Comparison of ENCODE assay signal across 33 cellular contexts in the genomic region with DNA sequence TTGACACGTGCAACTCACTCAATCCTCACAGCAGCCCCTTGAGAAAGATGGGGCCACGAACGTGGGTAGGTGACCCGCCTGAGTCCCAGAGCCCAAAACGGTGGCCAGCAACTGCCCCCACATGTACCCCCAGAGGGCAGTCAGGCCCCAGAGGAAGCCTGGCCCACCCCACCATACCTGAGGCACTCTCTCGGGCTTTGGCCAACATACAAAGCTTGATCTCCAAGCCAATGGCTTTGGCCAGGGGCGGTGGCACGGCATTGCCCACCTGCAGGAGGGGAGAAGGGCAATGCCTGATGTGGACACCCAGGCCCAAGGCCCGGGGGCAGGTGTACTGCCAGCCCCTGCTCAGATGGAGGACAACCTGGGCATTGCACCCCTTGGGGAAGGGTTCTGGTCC. TPM values are rescaled to one million over a fixed set of nuclear protein-coding genes. Genes with fewer than 3 reads are reported as not detected.
"Had no signal": no experiment of that assay in that cellular context is flagged by ENCODE, and none has a peak within 500 bp of the region (broad histone marks: within the 10 kb centered on the region; RNA-seq: fewer than 3 reads in every experiment).

No MANE protein-coding gene starts in this region.

- H3K4me1 ChIP-seq: adrenal gland, body of pancreas, colonic mucosa, esophagus muscularis mucosa, foreskin keratinocyte, gastrocnemius medialis had no signal

- H3K4me1 Mint-ChIP-seq: activated B cell treated with CpG ODN at 0.5 μM for 24 hours; activated CD4-positive, alpha-beta T cell treated with anti-CD3 and anti-CD28 coated beads, Interleukin-2, amount 10 ng/mL, durations not matched to agents 24 days and 14 days; activated CD8-positive, alpha-beta memory T cell treated with anti-CD3 and anti-CD28 coated beads, Interleukin-2, amount 10 ng/mL, durations not matched to agents 7 days and 5 days; activated naive CD8-positive, alpha-beta T cell treated with anti-CD3 and anti-CD28 coated beads for 36 hours; activated naive CD8-positive, alpha-beta T cell treated with anti-CD3 and anti-CD28 coated beads, Interleukin-2, amount 50 U/mL, for 24 hours had no signal

- H3K27ac ChIP-seq: adrenal gland, body of pancreas, colonic mucosa, esophagus muscularis mucosa, foreskin keratinocyte, gastrocnemius medialis, heart left ventricle, WERI-Rb-1 had no signal

- H3K4me3 ChIP-seq: adrenal gland, body of pancreas, colonic mucosa, esophagus muscularis mucosa, gastrocnemius medialis, heart left ventricle had no signal

- H3K27ac Mint-ChIP-seq: activated B cell treated with CpG ODN at 0.5 μM for 24 hours; activated CD4-positive, alpha-beta memory T cell treated with anti-CD3 and anti-CD28 coated beads for 36 hours; activated CD4-positive, alpha-beta T cell treated with anti-CD3 and anti-CD28 coated beads, Interleukin-2, amount 10 ng/mL, durations not matched to agents 24 days and 14 days; activated CD8-positive, alpha-beta memory T cell treated with anti-CD3 and anti-CD28 coated beads, Interleukin-2, amount 10 ng/mL, durations not matched to agents 7 days and 5 days; activated CD8-positive, alpha-beta T cell treated with anti-CD3 and anti-CD28 coated beads, Interleukin-2, amount 10 ng/mL, durations not matched to agents 7 days and 5 days; activated naive CD4-positive, alpha-beta T cell treated with anti-CD3 and anti-CD28 coated beads for 36 hours; activated naive CD4-positive, alpha-beta T cell treated with anti-CD3 and anti-CD28 coated beads, Interleukin-2, amount 50 U/mL, for 24 hours; activated naive CD8-positive, alpha-beta T cell treated with anti-CD3 and anti-CD28 coated beads for 36 hours; activated naive CD8-positive, alpha-beta T cell treated with anti-CD3 and anti-CD28 coated beads, Interleukin-2, amount 50 U/mL, for 24 hours; activated T-helper 1 cell treated with anti-CD3 and anti-CD28 coated beads, Interleukin-12 subunit alpha, Interleukin-12 subunit beta, Interleukin-2, Interleukin-4 antibody, amounts not matched to agents 30 ng/mL and 10 ng/mL and 1 ng/mL, durations not matched to agents 14 hours and 24 hours and 36 hours; activated T-helper 2 cell treated with anti-CD3 and anti-CD28 coated beads, Interferon-gamma antibody, Interleukin-2, Interleukin-4, amounts not matched to agents 10 μg/mL and 5 μg/mL and 100 μg/mL, durations not matched to agents 14 hours and 24 hours and 36 hours; T-helper 1 cell treated with Interleukin-12 subunit alpha and Interleukin-12 subunit beta and Interleukin-4 antibody, amounts not matched to agents 30 μg/mL and 1 μg/mL, for 36 hours had no signal

- H3K27me3 Mint-ChIP-seq: activated B cell treated with CpG ODN at 0.5 μM for 24 hours; activated CD4-positive, alpha-beta memory T cell treated with anti-CD3 and anti-CD28 coated beads for 36 hours; activated CD4-positive, alpha-beta T cell treated with anti-CD3 and anti-CD28 coated beads, Interleukin-2, amount 10 ng/mL, durations not matched to agents 24 days and 14 days; activated CD8-positive, alpha-beta memory T cell treated with anti-CD3 and anti-CD28 coated beads, Interleukin-2, amount 10 ng/mL, durations not matched to agents 7 days and 5 days; activated naive CD4-positive, alpha-beta T cell treated with anti-CD3 and anti-CD28 coated beads, Interleukin-2, amount 50 U/mL, for 24 hours; activated naive CD8-positive, alpha-beta T cell treated with anti-CD3 and anti-CD28 coated beads for 36 hours; activated naive CD8-positive, alpha-beta T cell treated with anti-CD3 and anti-CD28 coated beads, Interleukin-2, amount 50 U/mL, for 24 hours; effector memory CD8-positive, alpha-beta T cell had no signal

- H3K9me3 Mint-ChIP-seq: activated B cell treated with CpG ODN at 0.5 μM for 24 hours; activated CD4-positive, alpha-beta memory T cell treated with anti-CD3 and anti-CD28 coated beads for 36 hours; activated CD4-positive, alpha-beta T cell treated with anti-CD3 and anti-CD28 coated beads, Interleukin-2, amount 10 ng/mL, durations not matched to agents 24 days and 14 days; activated naive CD4-positive, alpha-beta T cell treated with anti-CD3 and anti-CD28 coated beads for 36 hours; activated naive CD4-positive, alpha-beta T cell treated with anti-CD3 and anti-CD28 coated beads, Interleukin-2, amount 50 U/mL, for 24 hours; activated naive CD8-positive, alpha-beta T cell treated with anti-CD3 and anti-CD28 coated beads for 36 hours; activated naive CD8-positive, alpha-beta T cell treated with anti-CD3 and anti-CD28 coated beads, Interleukin-2, amount 50 U/mL, for 24 hours; activated T-helper 1 cell treated with anti-CD3 and anti-CD28 coated beads, Interleukin-12 subunit alpha, Interleukin-12 subunit beta, Interleukin-2, Interleukin-4 antibody, amounts not matched to agents 30 ng/mL and 10 ng/mL and 1 ng/mL, durations not matched to agents 14 hours and 24 hours and 36 hours; activated T-helper 2 cell treated with anti-CD3 and anti-CD28 coated beads, Interferon-gamma antibody, Interleukin-2, Interleukin-4, amounts not matched to agents 10 μg/mL and 5 μg/mL and 100 μg/mL, durations not matched to agents 14 hours and 24 hours and 36 hours; effector memory CD8-positive, alpha-beta T cell; T-helper 1 cell treated with Interleukin-12 subunit alpha and Interleukin-12 subunit beta and Interleukin-4 antibody, amounts not matched to agents 30 μg/mL and 1 μg/mL, for 36 hours had no signal

- H3K9me3 ChIP-seq: adrenal gland, body of pancreas, colonic mucosa, esophagus muscularis mucosa, gastrocnemius medialis, heart left ventricle had no signal

- H3K27me3 ChIP-seq: adrenal gland, body of pancreas, colonic mucosa, esophagus muscularis mucosa, foreskin keratinocyte, gastrocnemius medialis, heart left ventricle had no signal

- DNase-seq: activated B cell treated with CpG ODN at 0.5 μM for 24 hours; activated CD4-positive, alpha-beta memory T cell treated with anti-CD3 and anti-CD28 coated beads for 36 hours; activated CD4-positive, alpha-beta T cell treated with anti-CD3 and anti-CD28 coated beads, Interleukin-2, amount 10 ng/mL, durations not matched to agents 24 days and 14 days; activated CD8-positive, alpha-beta memory T cell treated with anti-CD3 and anti-CD28 coated beads, Interleukin-2, amount 10 ng/mL, durations not matched to agents 7 days and 5 days; activated CD8-positive, alpha-beta memory T cell treated with anti-CD3 and anti-CD28 coated beads, Interleukin-2, amount 50 U/mL, for 4 hours; activated CD8-positive, alpha-beta T cell treated with anti-CD3 and anti-CD28 coated beads, Interleukin-2, amount 10 ng/mL, durations not matched to agents 7 days and 5 days; activated effector memory CD4-positive, alpha-beta T cell treated with anti-CD3 and anti-CD28 coated beads, Interleukin-2, amount 50 U/mL, for 16 hours; activated naive CD4-positive, alpha-beta T cell treated with anti-CD3 and anti-CD28 coated beads for 36 hours; activated naive CD8-positive, alpha-beta T cell treated with anti-CD3 and anti-CD28 coated beads for 36 hours; activated naive CD8-positive, alpha-beta T cell treated with anti-CD3 and anti-CD28 coated beads, Interleukin-2, amount 50 U/mL, for 24 hours; activated T-cell treated with anti-CD3 and anti-CD28 coated beads, Interleukin-2, amount 50 U/mL, for 1 hour; activated T-cell treated with anti-CD3 and anti-CD28 coated beads, Interleukin-2, amount 50 U/mL, for 48 hours; adrenal gland; amygdala; aorta; body of pancreas; central memory CD4-positive, alpha-beta T cell; cerebellar nuclear complex; colonic mucosa; dermis blood vessel endothelial cell; effector CD4-positive, alpha-beta T cell; effector memory CD8-positive, alpha-beta T cell; erythroblast; foreskin keratinocyte; gastrocnemius medialis; heart left ventricle; T1000; WERI-Rb-1 had no signal

- H3K4me3 Mint-ChIP-seq: activated B cell treated with CpG ODN at 0.5 μM for 24 hours; activated CD4-positive, alpha-beta memory T cell treated with anti-CD3 and anti-CD28 coated beads for 36 hours; activated CD4-positive, alpha-beta T cell treated with anti-CD3 and anti-CD28 coated beads, Interleukin-2, amount 10 ng/mL, durations not matched to agents 24 days and 14 days; activated CD8-positive, alpha-beta memory T cell treated with anti-CD3 and anti-CD28 coated beads, Interleukin-2, amount 10 ng/mL, durations not matched to agents 7 days and 5 days; activated CD8-positive, alpha-beta T cell treated with anti-CD3 and anti-CD28 coated beads, Interleukin-2, amount 10 ng/mL, durations not matched to agents 7 days and 5 days; activated naive CD4-positive, alpha-beta T cell treated with anti-CD3 and anti-CD28 coated beads for 36 hours; activated naive CD4-positive, alpha-beta T cell treated with anti-CD3 and anti-CD28 coated beads, Interleukin-2, amount 50 U/mL, for 24 hours; activated naive CD8-positive, alpha-beta T cell treated with anti-CD3 and anti-CD28 coated beads for 36 hours; activated naive CD8-positive, alpha-beta T cell treated with anti-CD3 and anti-CD28 coated beads, Interleukin-2, amount 50 U/mL, for 24 hours; activated T-helper 1 cell treated with anti-CD3 and anti-CD28 coated beads, Interleukin-12 subunit alpha, Interleukin-12 subunit beta, Interleukin-2, Interleukin-4 antibody, amounts not matched to agents 30 ng/mL and 10 ng/mL and 1 ng/mL, durations not matched to agents 14 hours and 24 hours and 36 hours; effector memory CD8-positive, alpha-beta T cell; T-helper 1 cell treated with Interleukin-12 subunit alpha and Interleukin-12 subunit beta and Interleukin-4 antibody, amounts not matched to agents 30 μg/mL and 1 μg/mL, for 36 hours had no signal

RNA-seq across cellular contexts. Expression of gene ANGPTL6, which starts 31.6 kb away (rescaled TPM):
- total RNA-seq: body of pancreas, esophagus muscularis mucosa had no signal
